Comparison of ENCODE assay signal across 18 cellular contexts in the genomic region with DNA sequence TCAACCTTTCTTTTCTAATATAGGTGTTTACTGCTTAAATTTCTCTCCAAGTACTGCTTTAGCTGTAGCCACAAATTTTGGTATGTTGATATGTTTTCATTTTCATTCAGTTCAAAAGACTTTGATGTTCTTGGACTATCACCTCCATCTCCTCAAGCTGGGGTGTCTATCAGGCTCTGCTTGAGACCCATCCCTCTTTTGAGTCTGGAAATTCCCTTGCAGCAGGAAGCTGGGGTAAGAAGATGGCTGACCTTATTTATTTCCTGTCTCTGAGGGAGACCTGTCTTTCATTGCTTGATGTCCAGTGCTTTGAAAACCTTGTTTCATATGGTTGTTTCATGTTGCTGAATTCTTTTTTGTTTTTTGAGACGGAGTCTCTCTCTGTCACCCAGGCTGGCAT.
"Had no signal": no experiment of that assay in that cellular context is flagged by ENCODE, and none has a peak within 500 bp of the region (broad histone marks: within the 10 kb centered on the region; RNA-seq: fewer than 3 reads in every experiment).

No MANE protein-coding gene starts in this region.

- H3K9me2 ChIP-seq: SK-N-SH had no signal

- H3K36me3 ChIP-seq: MG63 had no signal

- H3K4me3 ChIP-seq: MG63 had no signal

- DNase-seq: KBM-7, MG63, NCI-H1092 treated with DMSO at 0.1 percent for 48 hours, NCI-H1417, NCI-H1436 treated with DMSO at 0.1 percent for 48 hours, NCI-H1694, NCI-H187 treated with DMSO at 0.1 percent for 48 hours, NCI-H2029 treated with DMSO at 0.1 percent for 48 hours, NCI-H2171 treated with DMSO at 0.1 percent for 48 hours, NCI-H345, NCI-H446 treated with DMSO at 0.1 percent for 48 hours, NCI-H510A treated with DMSO at 0.1 percent for 48 hours, NCI-H526 treated with DMSO at 0.1 percent for 48 hours, NCI-H748 treated with DMSO at 0.1 percent for 48 hours, RPMI8226, SHP77, SK-N-SH, SW 1271 had no signal

- H3K9ac ChIP-seq: SK-N-SH had no signal

- H3K9me3 ChIP-seq: MG63, SK-N-SH had no signal

- H3K4me2 ChIP-seq: SK-N-SH had no signal
